In genomic region chr16:4695473-4696171, GRCh38 we compare ENCODE assay signal across 3 cellular contexts.
A peak's percentile ranks its signal among the peaks of the same experiment; 100 is the strongest.
TF ChIP-seq lines count a peak whose summit lies in the region.

No MANE protein-coding gene starts in this region.

TF ChIP-seq in SK-N-SH, 30 proteins besides CTCF, POLR2A, EP300 and RAD21:
- TF ChIP-seq YY1 (IDR thresholded peaks at IDR 0.05; ENCODE audit: low read depth) = no peak
- TF ChIP-seq USF1 (IDR thresholded peaks at IDR 0.05; ENCODE audit: borderline replicate concordance, low read depth) = no peak
- TF ChIP-seq TCF12 (IDR thresholded peaks at IDR 0.05) = no peak
- no peak for TF ChIP-seq SMC3 (IDR thresholded peaks at IDR 0.05; ENCODE audit: low read depth, low read length)
- TF ChIP-seq EZH2phosphoT487 (IDR thresholded peaks at IDR 0.05; ENCODE audit: borderline replicate concordance, low read depth) = no peak

TF ChIP-seq in SK-N-SH treated with all-trans-retinoic acid at 6 μM for 48 hours, 23 proteins besides CTCF, POLR2A, EP300 and RAD21:
- TF ChIP-seq TOX (CRISPR knock-in tag; IDR thresholded peaks at IDR 0.05; ENCODE audit: borderline replicate concordance) (no peak), ZNF565 (CRISPR knock-in tag; conservative IDR thresholded peaks at IDR 0.05; ENCODE audit: low read depth) (no peak), CREB5 (CRISPR knock-in tag; IDR thresholded peaks at IDR 0.05; ENCODE audit: low read depth) (no peak), BACH2 (CRISPR knock-in tag; IDR thresholded peaks at IDR 0.05; ENCODE audit: borderline replicate concordance) (no peak), ISL1 (CRISPR knock-in tag; IDR thresholded peaks at IDR 0.05) (no peak), ARNTL (CRISPR knock-in tag; IDR thresholded peaks at IDR 0.05; ENCODE audit: borderline replicate concordance, low read depth) (no peak), CSDC2 (CRISPR knock-in tag; IDR thresholded peaks at IDR 0.05) (no peak), ESRRG (CRISPR knock-in tag; IDR thresholded peaks at IDR 0.05) (no peak), PPARA (CRISPR knock-in tag; IDR thresholded peaks at IDR 0.05; ENCODE audit: borderline replicate concordance) (no peak), OSR1 (CRISPR knock-in tag; IDR thresholded peaks at IDR 0.05) (no peak), POU6F1 (CRISPR knock-in tag; IDR thresholded peaks at IDR 0.05; ENCODE audit: borderline replicate concordance, low read depth) (no peak), ZNF8 (CRISPR knock-in tag; IDR thresholded peaks at IDR 0.05) (no peak), RARB (CRISPR knock-in tag; IDR thresholded peaks at IDR 0.05) (no peak), ZFP3 (CRISPR knock-in tag; IDR thresholded peaks at IDR 0.05) (no peak), SNAI2 (CRISPR knock-in tag; IDR thresholded peaks at IDR 0.05) (no peak), CSRNP3 (CRISPR knock-in tag; IDR thresholded peaks at IDR 0.05) (no peak), PATZ1 (CRISPR knock-in tag; IDR thresholded peaks at IDR 0.05; ENCODE audit: borderline replicate concordance) (no peak), ZC3H10 (CRISPR knock-in tag; IDR thresholded peaks at IDR 0.05) (no peak), TSHZ2 (CRISPR knock-in tag; IDR thresholded peaks at IDR 0.05) (no peak), ZFP30 (CRISPR knock-in tag; IDR thresholded peaks at IDR 0.05) (no peak)

TF ChIP-seq in K562, 482 proteins besides CTCF, POLR2A, EP300 and RAD21:
- TF ChIP-seq EGR1 (conservative IDR thresholded peaks at IDR 0.05) (0 out of 2 replicates have a peak, but pooled peaks have one; percentile 7), ZNF511 (CRISPR knock-in tag; IDR thresholded peaks at IDR 0.05) (no peak), JUNB (CRISPR knock-in tag; conservative IDR thresholded peaks at IDR 0.05) (no peak), KLF6 (CRISPR knock-in tag; IDR thresholded peaks at IDR 0.05; ENCODE audit: borderline replicate concordance) (no peak), ZBTB12 (CRISPR knock-in tag; IDR thresholded peaks at IDR 0.05) (no peak)
TF ChIP-seq in K562: peak in this region for 1.
